Comparison of ENCODE assay signal across 9 cellular contexts in genomic region chr1:110053557-110054428, GRCh38. TPM values are rescaled to one million over a fixed set of nuclear protein-coding genes. Genes with fewer than 3 reads are reported as not detected.
DNase-seq lines count a peak whose midpoint lies in the region; ATAC-seq and TF ChIP-seq lines count a peak whose summit lies in the region.
"Had no signal": no experiment of that assay in that cellular context is flagged by ENCODE, and none has a peak within 500 bp of the region (broad histone marks: within the 10 kb centered on the region; RNA-seq: fewer than 3 reads in every experiment).

No MANE protein-coding gene starts in this region.

- H2AFZ ChIP-seq in hepatocyte, result no peak overlapping the region

- no peaks in the 10 kb centered on the region for H3K9me2 ChIP-seq in hepatocyte (replicated peaks; ENCODE audit: insufficient read depth)

- DNase-seq in DMS114 treated with DMSO at 0.1 percent for 48 hours (lab: John Stamatoyannopoulos, UW; ENCODE audit: unreplicated experiment) (peak; percentile 22), T-helper 2 cell (peak in 4 of 5 experiments; percentile 49 to 67 (median 50)), adipocyte (ENCODE audit: low read depth) (peak; percentile 79), hepatocyte (ENCODE audit: low spot score) (peak; percentile 67), HCEC 1CT (no peak)
- peak; percentile 38 to 72 (median 54) for DNase-seq in stimulated activated CD4-positive, alpha-beta T cell treated with anti-CD3 and anti-CD28 coated beads, Interleukin-12 subunit alpha, Interleukin-12 subunit beta, amount 100 ng/mL, for 48 hours (ENCODE audit: low read depth in 2 of 3, low spot score in 1 of 3)

- H3K27me3 ChIP-seq in adipocyte (replicated peaks; ENCODE audit: control insufficient read depth, insufficient read depth, low read length) (no peaks in the 10 kb centered on the region), hepatocyte (no peaks in the 10 kb centered on the region)

- peaks cover 2% of the 10 kb centered on the region for H4K20me1 ChIP-seq in hepatocyte (ENCODE audit: insufficient read depth, poor library complexity, severe bottlenecking)

- peak; percentile 86 for TF ChIP-seq CTCF in hepatocyte (IDR thresholded peaks at IDR 0.05; ENCODE audit: poor library complexity)

- 80% methylated on average over 16 of the region's 16 CpGs for WGBS in hepatocyte (ENCODE audit: low lambda C conversion rate, missing lambda C conversion rate)

- no peaks in the 10 kb centered on the region for H3K79me2 ChIP-seq in hepatocyte

- H3K4me2 ChIP-seq in hepatocyte, result no peak overlapping the region

- H3K4me1 ChIP-seq in adipocyte (ENCODE audit: control insufficient read depth, insufficient read depth, low read length) (peaks cover 82% of the 10 kb centered on the region), hepatocyte (ENCODE audit: insufficient read depth) (peaks cover 4% of the 10 kb centered on the region)

- H3K27ac ChIP-seq in hepatocyte, result no peak overlapping the region

- H3K36me3 ChIP-seq in adipocyte (ENCODE audit: control insufficient read depth, insufficient read depth, low read length, severe bottlenecking) (peaks cover 79% of the 10 kb centered on the region), hepatocyte (replicated peaks; ENCODE audit: insufficient read depth, low read depth) (no peaks in the 10 kb centered on the region)

- H3K4me3 ChIP-seq in adipocyte (ENCODE audit: low read length), result no peak overlapping the region
- H3K4me3 ChIP-seq in hepatocyte, result no peak overlapping the region

- ATAC-seq in HG03460 (IDR thresholded peaks at IDR 0.05; ENCODE audit: unreplicated experiment) (peak; percentile 59), HG03571 (IDR thresholded peaks at IDR 0.05; ENCODE audit: unreplicated experiment) (no peak)

- H3K9me3 ChIP-seq in adipocyte (ENCODE audit: control insufficient read depth, low read length) (no peaks in the 10 kb centered on the region), hepatocyte (ENCODE audit: low read depth) (no peaks in the 10 kb centered on the region)

- no peak overlapping the region for H3K9ac ChIP-seq in adipocyte (ENCODE audit: low read length)

RNA-seq across cellular contexts. Expression of gene ALX3, which starts 16.7 kb away (rescaled TPM):
- 0.27 and 1.6 TPM in 2 replicates for total RNA-seq in hepatocyte
- 0.36 and 0.92 TPM in 2 replicates for polyA plus RNA-seq in hepatocyte
- total RNA-seq: temporal lobe had no signal

RNA-seq across cellular contexts. Expression of gene STRIP1, which starts 19.4 kb away (rescaled TPM):
- 44.6 and 49.0 TPM in 2 replicates for total RNA-seq in hepatocyte
- 29.1 and 38.0 TPM in 2 replicates for polyA plus RNA-seq in hepatocyte

RNA-seq across cellular contexts. Expression of gene UBL4B, which starts 58.5 kb away (rescaled TPM):
- not detected in 2 replicates for total RNA-seq in hepatocyte
- not detected in 2 replicates for polyA plus RNA-seq in hepatocyte
